Comparison of ENCODE assay signal across 10 cellular contexts in the genomic region with DNA sequence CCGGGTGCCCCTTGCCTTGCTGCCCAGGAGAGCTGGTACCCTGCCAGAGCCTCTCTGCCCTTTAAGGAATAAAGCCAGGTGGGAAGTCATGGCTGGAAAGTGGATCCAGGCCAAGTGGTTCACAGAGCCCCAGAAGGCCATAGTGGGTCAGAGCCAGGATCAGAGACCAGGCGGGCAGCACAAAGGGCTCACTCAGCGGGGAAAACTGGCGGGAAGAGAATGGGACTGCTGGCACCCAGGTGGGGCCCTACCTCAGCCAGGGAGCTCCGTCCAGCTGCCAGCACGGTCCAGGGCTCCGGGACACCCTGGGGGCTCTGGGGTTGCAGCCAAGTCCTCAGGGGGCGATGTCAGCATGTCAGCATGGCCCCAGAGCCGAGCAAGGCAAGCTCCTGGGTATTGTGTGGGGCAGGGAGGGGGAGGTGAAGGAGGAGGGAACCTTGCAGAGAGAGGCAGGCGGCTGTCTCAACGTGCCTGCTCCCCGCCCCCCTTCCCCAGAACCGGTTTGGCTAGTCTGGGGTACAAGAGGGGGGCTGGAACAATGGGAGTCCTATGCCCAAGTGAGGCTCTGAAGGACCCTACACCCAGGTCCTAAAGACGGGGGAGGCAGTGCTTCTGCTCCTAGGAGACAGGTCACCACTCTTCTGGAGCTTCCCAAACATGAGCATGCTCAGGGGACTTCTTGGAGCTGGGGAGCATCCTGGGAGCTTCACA. TPM values are rescaled to one million over a fixed set of nuclear protein-coding genes. Genes with fewer than 3 reads are reported as not detected.
DNase-seq lines count a peak whose midpoint lies in the region; ATAC-seq and TF ChIP-seq lines count a peak whose summit lies in the region.
"Had no signal": no experiment of that assay in that cellular context is flagged by ENCODE, and none has a peak within 500 bp of the region (broad histone marks: within the 10 kb centered on the region; RNA-seq: fewer than 3 reads in every experiment).

Gene ARHGEF19, minus strand, starts transcription at position 402 of the 711 bp plus-strand sequence. CDS start 3,598 bp downstream, outside the sequence.

- ATAC-seq in HG03442 (IDR thresholded peaks at IDR 0.05; ENCODE audit: unreplicated experiment), result no peak
- ATAC-seq in HG02938 (IDR thresholded peaks at IDR 0.05; ENCODE audit: unreplicated experiment), result no peak

- H3K9ac ChIP-seq in iPS-20b (ENCODE audit: low read depth, low read length), result peak within 1 kb of the TSS; percentile 74

- H3K36me3 ChIP-seq in iPS-20b (ENCODE audit: insufficient read depth, low read depth, low read length) (no peaks in the 10 kb centered on the region), thyroid gland (no peaks in the 10 kb centered on the region)
- H3K36me3 ChIP-seq: Peyer's patch had no signal

- peak in 1 of 2 donors; percentile 57 for TF ChIP-seq POLR2A in thyroid gland (IDR thresholded peaks at IDR 0.05)

- TF ChIP-seq CTCF in thyroid gland (IDR thresholded peaks at IDR 0.05), result no peak

- DNase-seq in NCI-H2107 treated with DMSO at 0.1 percent for 48 hours (lab: John Stamatoyannopoulos, UW; ENCODE audit: unreplicated experiment), result peak; percentile 18
- no peak for DNase-seq in NCI-H2107 (lab: John Stamatoyannopoulos, UW)
- DNase-seq in NCI-H526 treated with DMSO at 0.1 percent for 48 hours (lab: John Stamatoyannopoulos, UW), result peak; percentile 79
- DNase-seq in thyroid gland, result peak; percentile 94 to 97
- no peak for DNase-seq in globus pallidus (ENCODE audit: low spot score)
- DNase-seq: activated CD4-positive, alpha-beta T cell treated with anti-CD3 and anti-CD28 coated beads, Interleukin-2, amount 10 ng/mL, durations not matched to agents 24 days and 14 days; Peyer's patch had no signal

- H3K4me3 ChIP-seq in iPS-20b (ENCODE audit: low read length) (peak within 1 kb of the TSS; percentile 65), thyroid gland (replicated peaks in 1 of 3) (peak within 1 kb of the TSS in 2 of 3 donors; percentile 9 to 19)
- H3K4me3 ChIP-seq: Peyer's patch had no signal

- WGBS in thyroid gland, 2 donors, result 24 to 26% methylated on average over 9 to 13 of the region's 14 CpGs

- H3K27me3 ChIP-seq in iPS-20b (ENCODE audit: insufficient read depth, low read length), result peaks cover 11% of the 10 kb centered on the region
- no peaks in the 10 kb centered on the region for H3K27me3 ChIP-seq in thyroid gland
- H3K27me3 ChIP-seq: Peyer's patch had no signal

- H3K9me3 ChIP-seq in iPS-20b (ENCODE audit: insufficient read depth, low read depth, low read length) (no peaks in the 10 kb centered on the region), thyroid gland (no peaks in the 10 kb centered on the region)
- H3K9me3 ChIP-seq: Peyer's patch had no signal

- intact Hi-C loops in thyroid gland (cut with DNase I), result no loop called here

- H3K4me1 ChIP-seq in iPS-20b (ENCODE audit: insufficient read depth, low read length) (peaks cover 17% of the 10 kb centered on the region), thyroid gland (peaks cover 36 to 55% of the 10 kb centered on the region in 2 donors)

- peak within 1 kb of the TSS; percentile 82 for H3K27ac ChIP-seq in iPS-20b (ENCODE audit: low read length)
- H3K27ac ChIP-seq in thyroid gland, result peak within 1 kb of the TSS; percentile 80 to 88 (median 82)
- H3K27ac ChIP-seq: Peyer's patch had no signal

RNA-seq across cellular contexts. Expression of gene ARHGEF19, which starts in this region (rescaled TPM):
- total RNA-seq in thyroid gland, result 10 to 100 TPM; 11.9 to 32.3 (median 17.5) TPM

Comparison
In these comparisons a context has a peak if more than half of its experiments do, and no peak if none do; other contexts are left out.
1. DNase-seq: peak in NCI-H2107 treated with DMSO at 0.1 percent for 48 hours (single experiment), NCI-H526 treated with DMSO at 0.1 percent for 48 hours (single experiment) and thyroid gland (2 of 2); none in NCI-H2107 (single experiment) and globus pallidus (single experiment).